11 cellular contexts compared by ENCODE assay signal in the genomic region with DNA sequence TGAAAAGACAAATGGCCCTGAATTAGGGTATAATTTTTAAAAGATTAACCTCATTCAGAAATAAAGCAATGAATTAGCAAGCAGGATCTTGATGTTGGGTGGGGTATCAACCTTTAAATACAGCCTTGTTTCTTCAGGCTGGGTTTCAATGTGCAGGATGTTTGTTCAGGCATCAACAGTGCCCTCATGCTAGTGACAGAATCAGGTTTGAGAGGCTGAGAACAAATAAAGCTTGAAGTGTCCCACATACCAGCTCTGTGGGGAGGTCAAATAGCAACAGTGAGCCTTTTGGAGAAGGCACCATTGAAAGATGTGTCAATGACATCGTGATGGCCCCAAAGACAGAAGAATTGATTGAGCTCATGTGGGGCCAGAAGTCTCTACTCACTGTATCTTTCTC.
"Had no signal": no experiment of that assay in that cellular context is flagged by ENCODE, and none has a peak within 500 bp of the region (broad histone marks: within the 10 kb centered on the region; RNA-seq: fewer than 3 reads in every experiment).

No MANE protein-coding gene starts in this region.

- H3K9me3 Mint-ChIP-seq: activated naive CD8-positive, alpha-beta T cell treated with anti-CD3 and anti-CD28 coated beads for 36 hours; activated T-helper 1 cell treated with anti-CD3 and anti-CD28 coated beads, Interleukin-12 subunit alpha, Interleukin-12 subunit beta, Interleukin-2, Interleukin-4 antibody, amounts not matched to agents 30 ng/mL and 10 ng/mL and 1 ng/mL, durations not matched to agents 14 hours and 24 hours and 36 hours; dendritic cell treated with granulocyte-macrophage colony-stimulating factor and Interleukin-4, amounts not matched to agents 40 ng/mL and 50 ng/mL, for 4 days; neural progenitor cell had no signal

- H3K4me3 Mint-ChIP-seq: activated naive CD8-positive, alpha-beta T cell treated with anti-CD3 and anti-CD28 coated beads for 36 hours; activated T-helper 1 cell treated with anti-CD3 and anti-CD28 coated beads, Interleukin-12 subunit alpha, Interleukin-12 subunit beta, Interleukin-2, Interleukin-4 antibody, amounts not matched to agents 30 ng/mL and 10 ng/mL and 1 ng/mL, durations not matched to agents 14 hours and 24 hours and 36 hours; dendritic cell treated with granulocyte-macrophage colony-stimulating factor and Interleukin-4, amounts not matched to agents 40 ng/mL and 50 ng/mL, for 4 days; neural progenitor cell had no signal

- H3K27ac ChIP-seq: hepatocyte, neural progenitor cell, uterus had no signal

- DNase-seq: activated CD4-positive, alpha-beta T cell treated with anti-CD3 and anti-CD28 coated beads, Interleukin-2, amount 50 U/mL, for 4 hours; activated naive CD8-positive, alpha-beta T cell treated with anti-CD3 and anti-CD28 coated beads for 36 hours; activated T-cell treated with anti-CD3 and anti-CD28 coated beads for 4 hours; amniotic stem cell; effector CD8-positive, alpha-beta T cell; stimulated activated naive CD4-positive, alpha-beta T cell; uterus had no signal

- H3K4me1 ChIP-seq: neural progenitor cell, uterus had no signal

- H3K36me3 Mint-ChIP-seq: neural progenitor cell had no signal

- H3K9me3 ChIP-seq: uterus had no signal

- H3K27ac Mint-ChIP-seq: activated naive CD8-positive, alpha-beta T cell treated with anti-CD3 and anti-CD28 coated beads for 36 hours; activated T-helper 1 cell treated with anti-CD3 and anti-CD28 coated beads, Interleukin-12 subunit alpha, Interleukin-12 subunit beta, Interleukin-2, Interleukin-4 antibody, amounts not matched to agents 30 ng/mL and 10 ng/mL and 1 ng/mL, durations not matched to agents 14 hours and 24 hours and 36 hours; dendritic cell treated with granulocyte-macrophage colony-stimulating factor and Interleukin-4, amounts not matched to agents 40 ng/mL and 50 ng/mL, for 4 days; neural progenitor cell had no signal

- H3K27me3 Mint-ChIP-seq: activated naive CD8-positive, alpha-beta T cell treated with anti-CD3 and anti-CD28 coated beads for 36 hours; dendritic cell treated with granulocyte-macrophage colony-stimulating factor and Interleukin-4, amounts not matched to agents 40 ng/mL and 50 ng/mL, for 4 days had no signal

- H3K36me3 ChIP-seq: neural progenitor cell, uterus had no signal

- H3K4me1 Mint-ChIP-seq: activated naive CD8-positive, alpha-beta T cell treated with anti-CD3 and anti-CD28 coated beads for 36 hours had no signal

- H3K27me3 ChIP-seq: hepatocyte, neural progenitor cell, uterus had no signal

- H3K4me3 ChIP-seq: hepatocyte, neural progenitor cell, uterus had no signal
